ENCODE assay signal across 1 cellular context in the genomic region with DNA sequence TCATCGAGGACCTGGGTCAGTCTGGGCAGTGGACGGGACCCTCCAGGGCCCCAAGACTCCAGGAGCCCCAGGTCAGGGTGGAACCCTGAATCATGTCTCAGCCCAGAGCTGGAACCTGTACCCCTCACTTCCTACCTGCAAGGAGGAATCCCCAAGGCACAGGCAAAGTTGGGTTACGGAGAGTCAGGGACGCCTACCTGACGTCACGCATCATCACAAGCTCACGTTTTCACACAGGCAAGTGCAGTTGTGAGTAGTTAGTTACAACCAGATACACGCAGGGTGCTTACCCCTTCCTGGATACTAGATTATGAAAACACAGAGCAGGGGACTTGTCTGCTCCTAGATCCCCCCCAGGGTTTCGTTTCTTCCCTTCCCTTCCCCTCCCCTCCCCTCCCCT.
TF ChIP-seq lines count a peak whose summit lies in the region.

No MANE protein-coding gene starts in this region.

TF ChIP-seq in A549, 52 proteins besides CTCF, POLR2A, EP300 and RAD21:
- no peak for TF ChIP-seq EHMT2 (IDR thresholded peaks at IDR 0.05; ENCODE audit: low read depth)
- no peak for TF ChIP-seq CHD4 (IDR thresholded peaks at IDR 0.05; ENCODE audit: borderline replicate concordance)
- no peak for TF ChIP-seq HOXB5 (CRISPR knock-in tag; IDR thresholded peaks at IDR 0.05)
- no peak for TF ChIP-seq NR3C1 (IDR thresholded peaks at IDR 0.05)
- no peak for TF ChIP-seq FOSB (CRISPR knock-in tag; IDR thresholded peaks at IDR 0.05)
- TF ChIP-seq, protein P1, sequence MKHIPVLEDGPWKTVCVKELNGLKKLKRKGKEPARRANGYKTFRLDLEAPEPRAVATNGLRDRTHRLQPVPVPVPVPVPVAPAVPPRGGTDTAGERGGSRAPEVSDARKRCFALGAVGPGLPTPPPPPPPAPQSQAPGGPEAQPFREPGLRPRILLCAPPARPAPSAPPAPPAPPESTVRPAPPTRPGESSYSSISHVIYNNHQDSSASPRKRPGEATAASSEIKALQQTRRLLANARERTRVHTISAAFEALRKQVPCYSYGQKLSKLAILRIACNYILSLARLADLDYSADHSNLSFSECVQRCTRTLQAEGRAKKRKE (CRISPR knock-in tag; IDR thresholded peaks at IDR 0.05; ENCODE audit: low read depth), result no peak
- TF ChIP-seq ESRRA (IDR thresholded peaks at IDR 0.05; ENCODE audit: borderline replicate concordance, low read length), result no peak
- TF ChIP-seq CBX8 (IDR thresholded peaks at IDR 0.05), result no peak
- TF ChIP-seq HDAC2 (IDR thresholded peaks at IDR 0.05), result no peak
- TF ChIP-seq SMC3 (IDR thresholded peaks at IDR 0.05), result no peak
- TF ChIP-seq, protein P2, sequence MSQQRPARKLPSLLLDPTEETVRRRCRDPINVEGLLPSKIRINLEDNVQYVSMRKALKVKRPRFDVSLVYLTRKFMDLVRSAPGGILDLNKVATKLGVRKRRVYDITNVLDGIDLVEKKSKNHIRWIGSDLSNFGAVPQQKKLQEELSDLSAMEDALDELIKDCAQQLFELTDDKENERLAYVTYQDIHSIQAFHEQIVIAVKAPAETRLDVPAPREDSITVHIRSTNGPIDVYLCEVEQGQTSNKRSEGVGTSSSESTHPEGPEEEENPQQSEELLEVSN (IDR thresholded peaks at IDR 0.05; ENCODE audit: borderline replicate concordance, low read depth), result no peak
- TF ChIP-seq TFCP2L1 (CRISPR knock-in tag; IDR thresholded peaks at IDR 0.05), result no peak
- TF ChIP-seq ZC3H11A (IDR thresholded peaks at IDR 0.05), result no peak
- no peak for TF ChIP-seq RFX5 (IDR thresholded peaks at IDR 0.05)
- no peak for TF ChIP-seq JUNB (IDR thresholded peaks at IDR 0.05)
- no peak for TF ChIP-seq CBX2 (IDR thresholded peaks at IDR 0.05; ENCODE audit: borderline replicate concordance, low read depth)
